ENCODE assay signal across 1 cellular context in genomic region chr14:105498430-105499255, GRCh38.
TF ChIP-seq lines count a peak whose summit lies in the region.

No MANE protein-coding gene starts in this region.

TF ChIP-seq in HepG2, 621 proteins besides CTCF, POLR2A, EP300 and RAD21 (continued from another document):
- TF ChIP-seq SOX5 (CRISPR knock-in tag; IDR thresholded peaks at IDR 0.05; ENCODE audit: borderline replicate concordance) (no peak), TFE3 (CRISPR knock-in tag; IDR thresholded peaks at IDR 0.05) (no peak), ZNF709 (CRISPR knock-in tag; IDR thresholded peaks at IDR 0.05) (no peak), ZSCAN29 (CRISPR knock-in tag; conservative IDR thresholded peaks at IDR 0.05) (no peak), ZFP36L2 (CRISPR knock-in tag; IDR thresholded peaks at IDR 0.05) (no peak), CBX5 (CRISPR knock-in tag; IDR thresholded peaks at IDR 0.05; ENCODE audit: borderline replicate concordance) (no peak), MLLT10 (CRISPR knock-in tag; IDR thresholded peaks at IDR 0.05) (no peak), ZBTB34 (CRISPR knock-in tag; IDR thresholded peaks at IDR 0.05) (peak; percentile 24; the same call in 1 of the 2 replicates), ZNF12 (CRISPR knock-in tag; IDR thresholded peaks at IDR 0.05) (no peak), ZNF205 (CRISPR knock-in tag; IDR thresholded peaks at IDR 0.05) (no peak), KLF16 (CRISPR knock-in tag; IDR thresholded peaks at IDR 0.05) (no peak), ZNF747 (CRISPR knock-in tag; IDR thresholded peaks at IDR 0.05; ENCODE audit: borderline replicate concordance) (no peak), ZMYM3 (CRISPR knock-in tag; IDR thresholded peaks at IDR 0.05) (peak; percentile 87), ZNF776 (CRISPR knock-in tag; IDR thresholded peaks at IDR 0.05) (peak; percentile 20; the same call in 1 of the 2 replicates), CENPT (CRISPR knock-in tag; IDR thresholded peaks at IDR 0.05; ENCODE audit: low read depth) (no peak), IKZF5 (CRISPR knock-in tag; IDR thresholded peaks at IDR 0.05) (peak; percentile 10; the same call in 1 of the 2 replicates), RNF219 (CRISPR knock-in tag; IDR thresholded peaks at IDR 0.05) (no peak), ZNF260 (CRISPR knock-in tag; IDR thresholded peaks at IDR 0.05; ENCODE audit: borderline replicate concordance, low read depth) (no peak), BCLAF1 (IDR thresholded peaks at IDR 0.05) (no peak), ZBTB49 (CRISPR knock-in tag; IDR thresholded peaks at IDR 0.05; ENCODE audit: borderline replicate concordance) (no peak), ZNF746 (CRISPR knock-in tag; IDR thresholded peaks at IDR 0.05) (no peak), TSC22D2 (CRISPR knock-in tag; IDR thresholded peaks at IDR 0.05; ENCODE audit: borderline replicate concordance) (no peak), PCBP1 (IDR thresholded peaks at IDR 0.05; ENCODE audit: borderline replicate concordance, low read depth, low read length) (0 out of 2 replicates have a peak, but pooled peaks have one; percentile 16), ZNF274 (CRISPR knock-in tag; IDR thresholded peaks at IDR 0.05) (no peak), AGO1 (IDR thresholded peaks at IDR 0.05; ENCODE audit: low read depth, low read length, poor library complexity, severe bottlenecking) (no peak), SRSF4 (IDR thresholded peaks at IDR 0.05; ENCODE audit: low read depth, low read length, poor library complexity, severe bottlenecking) (no peak), MTA1 (CRISPR knock-in tag; IDR thresholded peaks at IDR 0.05; ENCODE audit: borderline replicate concordance) (no peak), SPEN (CRISPR knock-in tag; IDR thresholded peaks at IDR 0.05; ENCODE audit: low read depth) (no peak), ZNF382 (CRISPR knock-in tag; IDR thresholded peaks at IDR 0.05; ENCODE audit: borderline replicate concordance) (no peak), NONO (IDR thresholded peaks at IDR 0.05) (no peak), NONO (CRISPR knock-in tag; conservative IDR thresholded peaks at IDR 0.05) (0 out of 2 replicates have a peak, but pooled peaks have one; percentile 3), ARID3A (IDR thresholded peaks at IDR 0.05; ENCODE audit: low read depth, low read length) (no peak), GATA4 (IDR thresholded peaks at IDR 0.05; ENCODE audit: borderline replicate concordance, low read depth) (no peak), ZNF839 (CRISPR knock-in tag; IDR thresholded peaks at IDR 0.05; ENCODE audit: borderline replicate concordance) (no peak), FOXJ3 (CRISPR knock-in tag; IDR thresholded peaks at IDR 0.05; ENCODE audit: borderline replicate concordance) (no peak)
